Comparison of ENCODE assay signal across 8 cellular contexts in the genomic region with DNA sequence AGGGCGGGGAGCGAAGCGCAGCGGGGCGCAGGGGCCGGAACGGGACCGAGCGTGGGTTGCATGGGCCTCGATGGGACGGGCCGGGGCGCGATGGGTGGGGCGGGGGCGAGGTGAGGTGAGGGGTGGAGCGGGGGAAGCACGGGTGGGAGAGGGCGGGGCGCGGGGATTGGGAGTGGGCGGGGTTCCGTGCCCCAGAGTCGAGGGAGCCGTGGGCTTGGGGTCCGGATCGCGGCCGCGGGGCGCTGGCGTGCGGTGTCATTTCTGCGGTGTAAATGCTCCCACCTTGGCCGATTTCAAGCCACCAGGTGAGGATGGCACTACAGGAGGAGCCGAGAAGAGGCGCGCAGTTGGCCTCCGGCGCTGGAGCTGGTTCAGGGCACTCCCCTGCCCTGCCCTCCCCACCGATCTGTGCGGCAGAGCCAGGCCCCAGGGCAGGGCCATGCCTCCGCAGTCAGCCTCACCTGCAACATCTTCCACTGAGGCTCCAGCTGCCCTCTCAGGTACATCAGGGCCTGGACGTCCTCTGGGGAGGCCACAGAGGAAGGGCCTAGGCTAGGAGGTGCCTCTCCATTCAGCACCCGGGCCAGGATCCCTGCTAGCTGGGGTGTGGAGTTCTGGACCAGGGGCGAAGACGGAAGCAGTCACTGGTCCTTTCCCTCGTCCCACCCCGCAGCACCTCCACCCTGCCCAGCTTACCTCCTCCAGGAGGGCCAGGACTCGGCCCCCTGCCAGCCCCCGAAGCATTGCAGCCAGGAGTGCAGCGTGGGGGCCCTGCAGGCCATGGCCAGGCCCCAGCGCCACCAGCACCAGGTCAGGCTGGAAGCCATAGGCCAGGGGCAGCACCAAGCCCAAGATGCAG. TPM values are rescaled to one million over a fixed set of nuclear protein-coding genes. Genes with fewer than 3 reads are reported as not detected.
A peak's percentile ranks its signal among the peaks of the same experiment; 100 is the strongest.
DNase-seq lines count a peak whose midpoint lies in the region; ATAC-seq and TF ChIP-seq lines count a peak whose summit lies in the region.

No MANE protein-coding gene starts in this region.

- H3K27ac Mint-ChIP-seq in activated CD8-positive, alpha-beta T cell treated with anti-CD3 and anti-CD28 coated beads for 36 hours = peak overlapping the region; percentile 99
- peak overlapping the region; percentile 90 for H3K27ac Mint-ChIP-seq in glutamatergic neuron (ENCODE audit: unreplicated experiment)

- CTCF ChIA-PET in activated CD8-positive, alpha-beta T cell treated with anti-CD3 and anti-CD28 coated beads for 36 hours (lab: Charles Lee) = interaction anchor here (1.5 kb wide), 1 partner anchor 82 kb away, joined by 4 read pairs; no protein-coding TSS in a partner anchor

- intact Hi-C loops in activated CD8-positive, alpha-beta T cell treated with anti-CD3 and anti-CD28 coated beads for 36 hours (cut with micrococcal nuclease) = no loop called here

- ATAC-seq in activated CD8-positive, alpha-beta T cell treated with anti-CD3 and anti-CD28 coated beads for 36 hours = no peak
- ATAC-seq in HG03135 (IDR thresholded peaks at IDR 0.05; ENCODE audit: unreplicated experiment) = no peak

- no peaks in the 10 kb centered on the region for H3K27me3 Mint-ChIP-seq in activated CD8-positive, alpha-beta T cell treated with anti-CD3 and anti-CD28 coated beads for 36 hours
- peaks cover 5% of the 10 kb centered on the region for H3K27me3 Mint-ChIP-seq in glutamatergic neuron (ENCODE audit: unreplicated experiment)

- TF ChIP-seq CTCF in activated CD8-positive, alpha-beta T cell treated with anti-CD3 and anti-CD28 coated beads for 36 hours (IDR thresholded peaks at IDR 0.05) = no peak
- no peak for TF ChIP-seq CTCF in glutamatergic neuron (IDR thresholded peaks at IDR 0.05; ENCODE audit: partially characterized antibody, unreplicated experiment)

- H3K4me1 Mint-ChIP-seq in activated CD8-positive, alpha-beta T cell treated with anti-CD3 and anti-CD28 coated beads for 36 hours (ENCODE audit: low read depth) = peaks cover 31% of the 10 kb centered on the region
- H3K4me1 Mint-ChIP-seq in glutamatergic neuron (ENCODE audit: low read depth, unreplicated experiment) = peaks cover 4% of the 10 kb centered on the region

- no peaks in the 10 kb centered on the region for H3K9me3 Mint-ChIP-seq in activated CD8-positive, alpha-beta T cell treated with anti-CD3 and anti-CD28 coated beads for 36 hours
- peaks cover 11% of the 10 kb centered on the region for H3K9me3 Mint-ChIP-seq in glutamatergic neuron (ENCODE audit: unreplicated experiment)

- POLR2A ChIA-PET in activated CD8-positive, alpha-beta T cell treated with anti-CD3 and anti-CD28 coated beads for 36 hours (lab: Charles Lee) = interaction anchor here (1.2 to 2.0 kb wide), 3 partner anchors 17 to 280 kb away, joined by 4 to 8 read pairs (median 6); partner anchors contain the start of gene SCO2

- DNase-seq in NCI-H82 (lab: John Stamatoyannopoulos, UW) (peak; percentile 76), NCI-H82 treated with DMSO at 0.1 percent for 48 hours (lab: John Stamatoyannopoulos, UW; ENCODE audit: unreplicated experiment) (no peak), glutamatergic neuron (no peak), skeletal muscle cell (ENCODE audit: low read depth) (no peak), SKM-1 (lab: John Stamatoyannopoulos, UW; ENCODE audit: unreplicated experiment) (no peak), NCI-H1694 treated with DMSO at 0.1 percent for 48 hours (lab: John Stamatoyannopoulos, UW) (no peak)
- DNase-seq in activated CD8-positive, alpha-beta T cell treated with anti-CD3 and anti-CD28 coated beads for 36 hours = no peak

- peaks cover 22% of the 10 kb centered on the region for H3K36me3 Mint-ChIP-seq in activated CD8-positive, alpha-beta T cell treated with anti-CD3 and anti-CD28 coated beads for 36 hours (ENCODE audit: low read depth)
- H3K36me3 Mint-ChIP-seq in glutamatergic neuron (ENCODE audit: unreplicated experiment) = no peaks in the 10 kb centered on the region

- peak overlapping the region; percentile 98 for H3K4me3 ChIP-seq in skeletal muscle cell (ENCODE audit: low read depth, low read length)

- H3K4me3 Mint-ChIP-seq in activated CD8-positive, alpha-beta T cell treated with anti-CD3 and anti-CD28 coated beads for 36 hours = peak overlapping the region; percentile 85
- H3K4me3 Mint-ChIP-seq in glutamatergic neuron (ENCODE audit: unreplicated experiment) = peak overlapping the region; percentile 95

RNA-seq across cellular contexts. Expression of gene TUBGCP6, which starts 0.6 kb away (rescaled TPM):
- total RNA-seq in activated CD8-positive, alpha-beta T cell treated with anti-CD3 and anti-CD28 coated beads for 36 hours = 10 to 100 TPM; 44.8 to 47.2 TPM
- total RNA-seq in glutamatergic neuron (ENCODE audit: unreplicated experiment) = 51.0 TPM

RNA-seq across cellular contexts. Expression of gene HDAC10, which starts 5.6 kb away (rescaled TPM):
- total RNA-seq in activated CD8-positive, alpha-beta T cell treated with anti-CD3 and anti-CD28 coated beads for 36 hours = 10 to 100 TPM; 43.0 to 44.3 TPM
- total RNA-seq in glutamatergic neuron (ENCODE audit: unreplicated experiment) = 88.2 TPM

RNA-seq across cellular contexts. Expression of gene MAPK12, which starts 16.0 kb away (rescaled TPM):
- total RNA-seq in activated CD8-positive, alpha-beta T cell treated with anti-CD3 and anti-CD28 coated beads for 36 hours = 1 to 10 TPM; 7.9 to 9.2 TPM
- 88.5 TPM for total RNA-seq in glutamatergic neuron (ENCODE audit: unreplicated experiment)

RNA-seq across cellular contexts. Expression of gene MAPK11, which starts 24.7 kb away (rescaled TPM):
- 1 to 10 TPM; 5.9 to 6.2 TPM for total RNA-seq in activated CD8-positive, alpha-beta T cell treated with anti-CD3 and anti-CD28 coated beads for 36 hours
- 131 TPM for total RNA-seq in glutamatergic neuron (ENCODE audit: unreplicated experiment)

RNA-seq across cellular contexts. Expression of gene SELENOO, which starts 44.6 kb away (rescaled TPM):
- 10 to 100 TPM; 24.0 to 25.5 TPM for total RNA-seq in activated CD8-positive, alpha-beta T cell treated with anti-CD3 and anti-CD28 coated beads for 36 hours
- 23.9 TPM for total RNA-seq in glutamatergic neuron (ENCODE audit: unreplicated experiment)
